30 cellular contexts compared by ENCODE assay signal in the genomic region with DNA sequence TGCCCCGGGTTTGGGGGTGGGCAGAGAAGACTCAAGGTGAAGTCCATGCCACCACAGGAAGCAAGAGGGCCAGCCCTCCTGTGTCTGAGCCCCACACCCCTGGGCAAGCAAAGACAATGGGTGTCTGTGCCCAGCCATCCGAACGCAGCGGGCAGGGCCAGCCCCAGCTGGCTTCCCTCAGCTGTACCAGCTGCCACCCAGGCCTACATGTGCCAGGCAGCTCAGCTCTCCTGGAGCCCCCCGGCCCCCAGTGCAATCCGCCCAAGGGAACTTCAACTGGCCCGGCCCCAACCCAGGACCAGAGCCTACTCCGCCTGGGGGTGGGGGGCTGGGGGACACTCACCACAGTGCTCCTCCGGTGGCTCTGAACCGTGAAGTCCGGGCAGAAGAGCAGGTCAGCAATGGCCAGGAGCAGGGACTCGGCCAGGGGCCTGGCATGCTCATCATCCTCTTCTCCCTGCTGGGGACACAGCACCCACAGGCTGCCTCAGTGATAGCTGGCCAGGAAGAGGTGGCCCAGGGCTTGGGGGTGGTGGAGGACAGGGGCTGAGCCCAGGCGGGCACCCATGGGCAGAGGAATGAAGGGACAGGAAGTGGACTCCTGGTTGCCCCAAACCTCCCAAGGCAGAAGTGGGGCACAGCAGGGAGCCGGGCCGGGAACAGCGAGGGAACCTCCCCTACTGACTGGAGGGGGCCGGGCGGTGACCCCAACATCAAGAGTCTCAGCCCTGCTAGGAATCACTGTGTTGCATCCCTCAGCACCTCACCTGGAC. TPM values are rescaled to one million over a fixed set of nuclear protein-coding genes. Genes with fewer than 3 reads are reported as not detected.
DNase-seq lines count a peak whose midpoint lies in the region.
"Had no signal": no experiment of that assay in that cellular context is flagged by ENCODE, and none has a peak within 500 bp of the region (broad histone marks: within the 10 kb centered on the region; RNA-seq: fewer than 3 reads in every experiment).

No MANE protein-coding gene starts in this region.

- DNase-seq in DMS 273 (lab: John Stamatoyannopoulos, UW; ENCODE audit: unreplicated experiment) (peak; percentile 42), DMS 273 treated with DMSO at 0.1 percent for 48 hours (lab: John Stamatoyannopoulos, UW) (no peak), ecto neural progenitor cell (ENCODE audit: low spot score) (peak; percentile 52), midbrain (lab: John Stamatoyannopoulos, UW) (peak; percentile 73), superior temporal gyrus (ENCODE audit: extremely low spot score) (peak; percentile 82), MV-4-11 (lab: John Stamatoyannopoulos, UW) (no peak), A172 (ENCODE audit: low spot score) (no peak)
- DNase-seq in stimulated activated CD4-positive, alpha-beta T cell treated with anti-CD3 and anti-CD28 coated beads, Interleukin-15, amount 100 ng/mL, for 24 hours, result no peak
- DNase-seq: activated CD4-positive, alpha-beta T cell treated with anti-CD3 and anti-CD28 coated beads for 36 hours; activated CD8-positive, alpha-beta T cell treated with anti-CD3 and anti-CD28 coated beads for 36 hours; activated naive CD4-positive, alpha-beta T cell treated with anti-CD3 and anti-CD28 coated beads for 36 hours; adrenal gland; Calu3; CD4-positive, CD25-positive, alpha-beta regulatory T cell; effector CD8-positive, alpha-beta T cell; HFFc6; IMR-90; left ventricle myocardium superior; naive thymus-derived CD4-positive, alpha-beta T cell; NCI-H1048; NK-92 treated with Interleukin-12 subunit alpha and Interleukin-12 subunit beta, amount 100 ng/mL, for 24 hours; SHP77; stimulated activated naive B cell treated with anti-CD40 and anti-IgM and Interleukin-4, amounts not matched to agents 10 μg/mL and 1 μg/mL and 100 μg/mL, for 72 hours; testis had no signal

RNA-seq across cellular contexts. Expression of a gene that starts 9.8 kb away (rescaled TPM):
- total RNA-seq in A172 (2014; rRNA removed; shearing (Covaris generic)), result 0.65 and 2.7 TPM in 2 replicates

RNA-seq across cellular contexts. Expression of a gene that starts 24.6 kb away (rescaled TPM):
- total RNA-seq in A172 (2014; rRNA removed; shearing (Covaris generic)), result 24.0 and 26.6 TPM in 2 replicates
- total RNA-seq: CD4-positive, CD25-positive, alpha-beta regulatory T cell had no signal

RNA-seq across cellular contexts. Expression of a gene that starts 27.1 kb away (rescaled TPM):
- total RNA-seq in A172 (2014; rRNA removed; shearing (Covaris generic)), result not detected in 2 replicates
- total RNA-seq: activated CD4-positive, alpha-beta T cell treated with anti-CD3 and anti-CD28 coated beads for 36 hours; activated CD8-positive, alpha-beta T cell treated with anti-CD3 and anti-CD28 coated beads for 36 hours; activated naive CD4-positive, alpha-beta T cell treated with anti-CD3 and anti-CD28 coated beads for 36 hours; adrenal gland; Calu3; CD4-positive, CD25-positive, alpha-beta regulatory T cell; Daoy; GM23338; HFFc6; IMR-90; left ventricle myocardium superior; naive thymus-derived CD4-positive, alpha-beta T cell; renal cortical epithelial cell; skeletal muscle tissue; T-helper 2 cell treated with Interferon-gamma antibody and Interleukin-4, amounts not matched to agents 100 ng/mL and 5 ng/mL, for 36 hours; ureter had no signal

RNA-seq across cellular contexts. Expression of a gene that starts 38.7 kb away (rescaled TPM):
- not detected in 2 replicates for total RNA-seq in A172 (2014; rRNA removed; shearing (Covaris generic))
- total RNA-seq: activated CD4-positive, alpha-beta T cell treated with anti-CD3 and anti-CD28 coated beads for 36 hours; activated CD8-positive, alpha-beta T cell treated with anti-CD3 and anti-CD28 coated beads for 36 hours; activated naive CD4-positive, alpha-beta T cell treated with anti-CD3 and anti-CD28 coated beads for 36 hours; adrenal gland; Calu3; CD4-positive, CD25-positive, alpha-beta regulatory T cell; Daoy; GM23338; HFFc6; IMR-90; left ventricle myocardium superior; naive thymus-derived CD4-positive, alpha-beta T cell; renal cortical epithelial cell; skeletal muscle tissue; T-helper 2 cell treated with Interferon-gamma antibody and Interleukin-4, amounts not matched to agents 100 ng/mL and 5 ng/mL, for 36 hours; ureter had no signal

RNA-seq across cellular contexts. Expression of a gene that starts 39.8 kb away (rescaled TPM):
- 0.28 TPM in 1 of 2 replicates, not detected in the other for total RNA-seq in A172 (2014; rRNA removed; shearing (Covaris generic))
- total RNA-seq: activated CD4-positive, alpha-beta T cell treated with anti-CD3 and anti-CD28 coated beads for 36 hours; activated CD8-positive, alpha-beta T cell treated with anti-CD3 and anti-CD28 coated beads for 36 hours; activated naive CD4-positive, alpha-beta T cell treated with anti-CD3 and anti-CD28 coated beads for 36 hours; Calu3; CD4-positive, CD25-positive, alpha-beta regulatory T cell; Daoy; HFFc6; IMR-90; left ventricle myocardium superior; naive thymus-derived CD4-positive, alpha-beta T cell; renal cortical epithelial cell; T-helper 2 cell treated with Interferon-gamma antibody and Interleukin-4, amounts not matched to agents 100 ng/mL and 5 ng/mL, for 36 hours had no signal

Comparison
In these comparisons a context has a peak if more than half of its experiments do, and no peak if none do; other contexts are left out.
1. DNase-seq: peak in DMS 273 (single experiment), ecto neural progenitor cell (single experiment), midbrain (single experiment) and superior temporal gyrus (single experiment); none in DMS 273 treated with DMSO at 0.1 percent for 48 hours (single experiment), MV-4-11 (single experiment), A172 (single experiment) and stimulated activated CD4-positive, alpha-beta T cell treated with anti-CD3 and anti-CD28 coated beads, Interleukin-15, amount 100 ng/mL, for 24 hours (single experiment).